Comparison of ENCODE assay signal across 16 cellular contexts in genomic region chr19:4714016-4714415, GRCh38. TPM values are rescaled to one million over a fixed set of nuclear protein-coding genes. Genes with fewer than 3 reads are reported as not detected.
DNase-seq lines count a peak whose midpoint lies in the region; ATAC-seq and TF ChIP-seq lines count a peak whose summit lies in the region.
"Had no signal": no experiment of that assay in that cellular context is flagged by ENCODE, and none has a peak within 500 bp of the region (broad histone marks: within the 10 kb centered on the region; RNA-seq: fewer than 3 reads in every experiment).

No MANE protein-coding gene starts in this region.

- H3K27ac ChIP-seq in HCT116 (ENCODE audit: low read depth, low read length) (peak overlapping the region; percentile 91), ascending aorta (peak overlapping the region; percentile 45 to 64), gastroesophageal sphincter (peak overlapping the region in 3 of 4 donors; percentile 67 to 81 (median 78)), skin epidermis (peak overlapping the region in 19 of 21 experiments; percentile 37 to 90 (median 75))

- no peak for TF ChIP-seq EP300 in gastroesophageal sphincter (IDR thresholded peaks at IDR 0.05)

- H3K36me3 ChIP-seq in HCT116 (ENCODE audit: control insufficient read depth in 1 of 2, insufficient read depth in 2 of 2, low read length in 2 of 2) (peaks cover 12 to 71% of the 10 kb centered on the region in 2 experiments; a peak in 3 of 4 replicates), ascending aorta (peaks cover 44 to 72% of the 10 kb centered on the region in 2 donors), gastroesophageal sphincter (peaks cover 0 to 97% of the 10 kb centered on the region in 2 donors)

- peak overlapping the region; percentile 79 for H3K9ac ChIP-seq in HCT116 (ENCODE audit: low read length)

- BruUV-seq in HCT116 (replicated peaks; lab: Mats Ljungman, UMichigan), result no TSS peak

- WGBS in gastroesophageal sphincter (ENCODE audit: low coverage in 1 of 2), 2 donors, result no CpG with 5 or more reads among the region's 27 CpGs

- CTCF ChIA-PET in HCT116 (lab: Charles Lee), result interaction anchor here (1.3 kb wide), 1 partner anchor 77 kb away, joined by 7 read pairs; the partner anchor contains the start of gene FEM1A

- no peak overlapping the region for H2AFZ ChIP-seq in HCT116 (ENCODE audit: low read depth, low read length, poor library complexity, severe bottlenecking)

- no peak for ATAC-seq in HCT116
- no peak for ATAC-seq in gastroesophageal sphincter
- no peak for ATAC-seq in HG02870 (IDR thresholded peaks at IDR 0.05; ENCODE audit: unreplicated experiment)
- ATAC-seq: T-helper 17 cell had no signal

- DNase-seq in HCT116 (ENCODE audit: low read depth, low spot score) (no peak), ascending aorta (ENCODE audit: low spot score in 2 of 2) (no peak), glomerular visceral epithelial cell (ENCODE audit: extremely low spot score) (no peak)
- no peak for DNase-seq in activated T-cell treated with anti-CD3 and anti-CD28 coated beads, Interleukin-2, amount 50 U/mL, for 1 hour
- no peak for DNase-seq in stimulated activated CD4-positive, alpha-beta T cell treated with anti-CD3 and anti-CD28 coated beads, Interleukin-12 subunit alpha, Interleukin-12 subunit beta, amount 100 ng/mL, for 4 hours
- DNase-seq: activated naive CD4-positive, alpha-beta T cell treated with Interleukin-2 at 50 U/mL for 16 hours; hippocampal formation; naive B cell; NCI-H1930; NCI-H526 treated with DMSO at 0.1 percent for 48 hours; stimulated activated CD4-positive, alpha-beta T cell treated with anti-CD3 and anti-CD28 coated beads, Interleukin-2, amount 100 ng/mL, for 48 hours; T-helper 17 cell had no signal

- peak overlapping the region; percentile 81 for H3K4me2 ChIP-seq in HCT116 (ENCODE audit: low read length)

- TF ChIP-seq CTCF in HCT116 (IDR thresholded peaks at IDR 0.05 in 2 of 3, conservative IDR thresholded peaks at IDR 0.05 in 1 of 3; ENCODE audit: borderline replicate concordance in 1 of 3, insufficient read depth in 1 of 3, low read depth in 2 of 3, low read length in 2 of 3) (no peak), ascending aorta (IDR thresholded peaks at IDR 0.05) (no peak), gastroesophageal sphincter (IDR thresholded peaks at IDR 0.05) (no peak)

- TF ChIP-seq POLR2A in HCT116 (IDR thresholded peaks at IDR 0.05; ENCODE audit: borderline replicate concordance, extremely low read depth, insufficient read depth, insufficient read length) (no peak), gastroesophageal sphincter (IDR thresholded peaks at IDR 0.05) (no peak)

- intact Hi-C loops in HCT116 (cut with micrococcal nuclease), result no loop called here
- intact Hi-C loops in ascending aorta (cut with DNase I), result no loop called here

- POLR2A ChIA-PET in HCT116 (lab: Charles Lee), result interaction anchor here (0.8 kb wide), 2 partner anchors 11 to 41 kb away, joined by 3 read pairs; no protein-coding TSS in a partner anchor

- H4K20me1 ChIP-seq in HCT116 (ENCODE audit: insufficient read depth), result no peaks in the 10 kb centered on the region

- no peak for TF ChIP-seq RAD21 in HCT116 (IDR thresholded peaks at IDR 0.05; ENCODE audit: low read depth)

- H3K79me2 ChIP-seq in HCT116 (ENCODE audit: insufficient read depth, low read length), result peaks cover 44% of the 10 kb centered on the region; the same call in 1 of the 2 replicates

- no peaks in the 10 kb centered on the region for H3K27me3 ChIP-seq in HCT116 (ENCODE audit: insufficient read depth, low read length)
- H3K27me3 ChIP-seq in ascending aorta, result no peaks in the 10 kb centered on the region
- no peaks in the 10 kb centered on the region for H3K27me3 ChIP-seq in gastroesophageal sphincter
- H3K27me3 ChIP-seq: upper lobe of left lung had no signal

- H3K4me1 ChIP-seq in HCT116 (ENCODE audit: control insufficient read depth in 1 of 2, insufficient read depth in 2 of 2, low read length in 2 of 2), result peaks cover 18 to 42% of the 10 kb centered on the region in 2 experiments
- peaks cover 21 to 34% of the 10 kb centered on the region in 2 donors for H3K4me1 ChIP-seq in ascending aorta
- H3K4me1 ChIP-seq in gastroesophageal sphincter, result peaks cover 0 to 33% (median 5%) of the 10 kb centered on the region in 3 donors

- peak overlapping the region; percentile 37 to 43 for H3K4me3 ChIP-seq in HCT116 (replicated peaks in 1 of 2; ENCODE audit: low read depth in 1 of 2, low read length in 2 of 2)
- H3K4me3 ChIP-seq in ascending aorta, result no peak overlapping the region
- no peak overlapping the region for H3K4me3 ChIP-seq in gastroesophageal sphincter
- H3K4me3 ChIP-seq in skin epidermis, result no peak overlapping the region
- H3K4me3 ChIP-seq: upper lobe of left lung had no signal

- RAD21 ChIA-PET in HCT116 (lab: Charles Lee; ENCODE audit: low non-redundant PET in 1 of 2, low total read pairs in 2 of 2, uncharacterized antibody in 2 of 2, unreplicated experiment in 2 of 2), result no interaction called here

- no peaks in the 10 kb centered on the region for H3K9me3 ChIP-seq in HCT116 (ENCODE audit: control insufficient read depth in 1 of 2, insufficient read depth in 1 of 2, low read depth in 1 of 2, low read length in 2 of 2)
- no peaks in the 10 kb centered on the region for H3K9me3 ChIP-seq in ascending aorta
- no peaks in the 10 kb centered on the region for H3K9me3 ChIP-seq in gastroesophageal sphincter
- H3K9me3 ChIP-seq: upper lobe of left lung had no signal

- H3K9me2 ChIP-seq in HCT116 (ENCODE audit: insufficient read depth), result no peaks in the 10 kb centered on the region

TF ChIP-seq in HCT116, 20 proteins besides CTCF, POLR2A, EP300 and RAD21 (continues in another document):
- TF ChIP-seq EZH2 (IDR thresholded peaks at IDR 0.05), result no peak
- no peak for TF ChIP-seq SRF (IDR thresholded peaks at IDR 0.05; ENCODE audit: low read depth)
- TF ChIP-seq ELF1 (IDR thresholded peaks at IDR 0.05; ENCODE audit: borderline replicate concordance, low read depth), result no peak
- no peak for TF ChIP-seq ZNF274 (IDR thresholded peaks at IDR 0.05; ENCODE audit: low read depth, low read length)
- TF ChIP-seq YY1 (IDR thresholded peaks at IDR 0.05; ENCODE audit: extremely low read depth, insufficient replicate concordance, low read depth, low read length), result no peak
- TF ChIP-seq SIN3A (IDR thresholded peaks at IDR 0.05; ENCODE audit: low read depth), result no peak
- TF ChIP-seq CEBPB (IDR thresholded peaks at IDR 0.05; ENCODE audit: low read depth), result no peak
- no peak for TF ChIP-seq JUND (IDR thresholded peaks at IDR 0.05)
- TF ChIP-seq SP1 (IDR thresholded peaks at IDR 0.05; ENCODE audit: low read depth), result no peak
- no peak for TF ChIP-seq EZH2phosphoT487 (IDR thresholded peaks at IDR 0.05; ENCODE audit: borderline replicate concordance)
- TF ChIP-seq POLR2AphosphoS5 (IDR thresholded peaks at IDR 0.05; ENCODE audit: low read depth, low read length), result no peak
- TF ChIP-seq ATF3 (IDR thresholded peaks at IDR 0.05), result no peak
- TF ChIP-seq ZFX (IDR thresholded peaks at IDR 0.05), result no peak
- no peak for TF ChIP-seq ZBTB33 (IDR thresholded peaks at IDR 0.05; ENCODE audit: extremely low read depth, insufficient replicate concordance, low read length)
- no peak for TF ChIP-seq CBX3 (IDR thresholded peaks at IDR 0.05; ENCODE audit: low read depth)
- TF ChIP-seq TCF7L2 (IDR thresholded peaks at IDR 0.05; ENCODE audit: borderline replicate concordance, extremely low read depth, insufficient read depth, insufficient read length), result no peak
- no peak for TF ChIP-seq FOSL1 (IDR thresholded peaks at IDR 0.05; ENCODE audit: low read depth)
- TF ChIP-seq EGR1 (IDR thresholded peaks at IDR 0.05; ENCODE audit: low read depth), result no peak
- TF ChIP-seq, protein P1, sequence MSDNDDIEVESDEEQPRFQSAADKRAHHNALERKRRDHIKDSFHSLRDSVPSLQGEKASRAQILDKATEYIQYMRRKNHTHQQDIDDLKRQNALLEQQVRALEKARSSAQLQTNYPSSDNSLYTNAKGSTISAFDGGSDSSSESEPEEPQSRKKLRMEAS (IDR thresholded peaks at IDR 0.05), result no peak

RNA-seq across cellular contexts. Expression of gene DPP9, which starts 9.6 kb away (rescaled TPM):
- total RNA-seq in HCT116 (2021; ENCODE audit: unreplicated experiment) (67.6 TPM), ascending aorta (72.2 TPM), gastroesophageal sphincter (10 to 100 TPM; 35.0 to 82.1 (median 42.0) TPM)
- 48.1 and 49.6 TPM in 2 replicates for polyA plus RNA-seq in HCT116 (2012)

RNA-seq across cellular contexts. Expression of gene MYDGF, which starts 43.9 kb away (rescaled TPM):
- 110 TPM for total RNA-seq in HCT116 (2021; ENCODE audit: unreplicated experiment)
- polyA plus RNA-seq in HCT116 (2012), result 225 and 280 TPM in 2 replicates
- total RNA-seq in ascending aorta, result 49.0 TPM
- 10 to 100 TPM; 20.5 to 44.6 (median 30.1) TPM for total RNA-seq in gastroesophageal sphincter

Comparison
In these comparisons a context has a peak if more than half of its experiments do, and no peak if none do; other contexts are left out.
1. H3K4me3 ChIP-seq: peak in HCT116 (2 of 2); none in ascending aorta (0 of 2), gastroesophageal sphincter (0 of 2) and skin epidermis (0 of 7).
2. Peak in every context shown above with its lines, with median percentiles within 50 percentile points of each other: H3K27ac ChIP-seq.